Comparison of ENCODE assay signal across 1 cellular context in genomic region chr22:43955040-43955882, GRCh38.
TF ChIP-seq lines count a peak whose summit lies in the region.

Gene SAMM50 (plus strand): TSS chr22:43955442. CDS start chr22:43955578, 136 bp downstream.

TF ChIP-seq in K562, 482 proteins besides CTCF, POLR2A, EP300 and RAD21 (continued from another document):
- TF ChIP-seq TCF7L2 (IDR thresholded peaks at IDR 0.05; ENCODE audit: low read depth, low read length) = 0 out of 2 replicates have a peak, but pooled peaks have one; percentile 39
- peak; percentile 85; the same call in 1 of the 2 replicates for TF ChIP-seq SAFB (IDR thresholded peaks at IDR 0.05; ENCODE audit: borderline replicate concordance, low read depth, low read length)
- peak; percentile 33 for TF ChIP-seq E2F8 (IDR thresholded peaks at IDR 0.05; ENCODE audit: low read depth, partially characterized antibody)
- TF ChIP-seq VEZF1 (CRISPR knock-in tag; IDR thresholded peaks at IDR 0.05) = peak; percentile 59
- TF ChIP-seq SAP30 (IDR thresholded peaks at IDR 0.05; ENCODE audit: borderline replicate concordance, insufficient read depth, low read depth, low read length, poor library complexity, severe bottlenecking) = peak; percentile 65
- TF ChIP-seq FOXJ2 (tag; IDR thresholded peaks at IDR 0.05) = no peak
- no peak for TF ChIP-seq DMBX1 (CRISPR knock-in tag; IDR thresholded peaks at IDR 0.05; ENCODE audit: borderline replicate concordance)
- peak; percentile 73 for TF ChIP-seq L3MBTL2 (IDR thresholded peaks at IDR 0.05)
- TF ChIP-seq STAT6 (CRISPR knock-in tag; IDR thresholded peaks at IDR 0.05) = no peak
- TF ChIP-seq NKRF (IDR thresholded peaks at IDR 0.05; ENCODE audit: borderline replicate concordance) = peak; percentile 50
- peak; percentile 84 for TF ChIP-seq CXXC5 (CRISPR knock-in tag; IDR thresholded peaks at IDR 0.05)
- no peak for TF ChIP-seq HMBOX1 (IDR thresholded peaks at IDR 0.05)
- peak; percentile 45; the same call in 1 of the 2 replicates for TF ChIP-seq ATF7 (IDR thresholded peaks at IDR 0.05)
- TF ChIP-seq CHD2 (IDR thresholded peaks at IDR 0.05; ENCODE audit: low read depth, low read length) = 0 out of 2 replicates have a peak, but pooled peaks have one; percentile 18
- TF ChIP-seq ZNF586 (CRISPR knock-in tag; conservative IDR thresholded peaks at IDR 0.05) = no peak
- peak; percentile 71 to 72 for TF ChIP-seq E2F6 (IDR thresholded peaks at IDR 0.05; ENCODE audit: borderline replicate concordance in 1 of 2, extremely low read depth in 1 of 2, insufficient read depth in 1 of 2, insufficient read length in 1 of 2, low read depth in 1 of 2, low read length in 1 of 2, poor library complexity in 1 of 2, severe bottlenecking in 1 of 2)
- peak; percentile 51; the same call in 1 of the 2 replicates for TF ChIP-seq TFAP4 (CRISPR knock-in tag; IDR thresholded peaks at IDR 0.05; ENCODE audit: borderline replicate concordance)
- no peak for TF ChIP-seq CHD4 (IDR thresholded peaks at IDR 0.05; ENCODE audit: insufficient read depth, insufficient replicate concordance, low read depth, low read length, poor library complexity, severe bottlenecking)
- peak in 1 of 2 experiments; percentile 17; a peak in 1 of 4 replicates for TF ChIP-seq TRIM24 (IDR thresholded peaks at IDR 0.05)
- no peak for TF ChIP-seq TEAD2 (tag; IDR thresholded peaks at IDR 0.05)
